In the genomic region with DNA sequence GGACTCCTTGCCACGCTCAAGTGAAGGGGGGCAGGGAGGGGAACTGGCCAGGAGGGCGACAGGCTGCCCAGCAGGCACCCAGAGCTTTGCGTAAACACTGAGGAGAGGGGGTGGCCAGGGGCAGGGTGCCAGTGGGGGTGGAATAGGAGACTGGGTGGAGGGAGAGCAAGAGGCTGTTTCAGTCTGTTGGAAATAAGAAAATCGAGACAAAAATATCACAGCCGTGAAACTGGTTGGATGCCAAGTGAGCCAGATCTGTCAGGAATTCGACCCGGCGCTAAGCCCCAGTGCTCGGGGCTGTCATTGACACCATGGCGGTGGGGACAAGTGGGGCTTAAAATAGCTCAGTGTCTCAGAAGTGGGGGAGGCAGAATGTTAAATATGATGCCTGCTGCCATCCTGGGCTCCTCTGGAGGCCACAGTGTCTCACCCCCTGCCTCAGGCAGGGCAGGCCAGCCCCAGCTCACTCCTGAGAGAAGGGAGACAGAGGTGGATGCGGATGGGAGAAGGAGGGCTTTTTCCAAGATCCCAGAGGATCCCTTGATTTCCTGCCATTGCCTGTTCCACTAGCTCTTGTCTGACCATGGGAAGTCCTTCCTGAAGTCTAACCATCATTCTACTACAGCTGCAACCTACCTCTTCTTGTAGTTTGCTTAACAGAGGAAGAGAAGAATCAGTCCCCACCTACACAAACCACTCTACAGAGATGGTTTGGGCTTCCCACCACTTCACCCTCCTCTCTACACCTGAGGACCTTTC, we compare ENCODE assay signal across 8 cellular contexts. TPM values are rescaled to one million over a fixed set of nuclear protein-coding genes. Genes with fewer than 3 reads are reported as not detected.
DNase-seq lines count a peak whose midpoint lies in the region; ATAC-seq and TF ChIP-seq lines count a peak whose summit lies in the region.
"Had no signal": no experiment of that assay in that cellular context is flagged by ENCODE, and none has a peak within 500 bp of the region (broad histone marks: within the 10 kb centered on the region; RNA-seq: fewer than 3 reads in every experiment).

No MANE protein-coding gene starts in this region.

- no peaks in the 10 kb centered on the region for H3K9me2 ChIP-seq in SK-N-SH

- H3K4me1 ChIP-seq in breast epithelium = peaks cover 10 to 16% of the 10 kb centered on the region in 2 donors
- peaks cover 22% of the 10 kb centered on the region for H3K4me1 ChIP-seq in right cardiac atrium (ENCODE audit: control insufficient read depth, insufficient read depth, low read length)
- peaks cover 24% of the 10 kb centered on the region for H3K4me1 ChIP-seq in upper lobe of right lung
- H3K4me1 ChIP-seq in SK-N-SH (ENCODE audit: control insufficient read depth in 1 of 2, insufficient read depth in 2 of 2, low read depth in 1 of 2, low read length in 1 of 2) = no peaks in the 10 kb centered on the region
- H3K4me1 ChIP-seq in smooth muscle cell (ENCODE audit: low read depth) = no peaks in the 10 kb centered on the region

- no peaks in the 10 kb centered on the region for H3K27me3 Mint-ChIP-seq in MCF 10A (ENCODE audit: insufficient read depth, unreplicated experiment)

- no peak overlapping the region for H3K4me3 Mint-ChIP-seq in MCF 10A (ENCODE audit: unreplicated experiment)
- H3K4me3 Mint-ChIP-seq: activated T-cell treated with anti-CD3 and anti-CD28 coated beads, Interleukin-2, amount 50 U/mL, for 72 hours had no signal

- H4K20me1 ChIP-seq in SK-N-SH (ENCODE audit: insufficient read depth) (no peaks in the 10 kb centered on the region), smooth muscle cell (ENCODE audit: low read depth) (no peaks in the 10 kb centered on the region)

- H3F3A ChIP-seq in SK-N-SH (replicated peaks; ENCODE audit: insufficient read depth) = no peaks in the 10 kb centered on the region
- H3F3A ChIP-seq in smooth muscle cell (ENCODE audit: low read depth) = no peaks in the 10 kb centered on the region

- intact Hi-C loops in breast epithelium (cut with DNase I; ENCODE audit: low total_unique reads) = no loop called here
- intact Hi-C loops in MCF 10A (cut with micrococcal nuclease) = no loop called here
- intact Hi-C loops in right cardiac atrium (cut with DNase I) = loop anchor here in 1 of 4 donors (10.0 kb wide), 1 partner anchor 53 kb away; a partner anchor contains a TSS
- intact Hi-C loops in upper lobe of right lung (cut with DNase I) = no loop called here

- no peak for DNase-seq in breast epithelium (ENCODE audit: low spot score in 2 of 2)
- no peak for DNase-seq in MCF 10A (ENCODE audit: unreplicated experiment)
- peak; percentile 73 to 92 (median 87) for DNase-seq in right cardiac atrium
- no peak for DNase-seq in upper lobe of right lung
- DNase-seq in SK-N-SH = no peak
- DNase-seq in smooth muscle cell (lab: John Stamatoyannopoulos, UW; ENCODE audit: unreplicated experiment) = no peak
- DNase-seq: activated T-cell treated with anti-CD3 and anti-CD28 coated beads, Interleukin-2, amount 50 U/mL, for 72 hours had no signal

- H3K79me2 ChIP-seq in SK-N-SH (ENCODE audit: insufficient read depth) = no peaks in the 10 kb centered on the region
- H3K79me2 ChIP-seq in smooth muscle cell (ENCODE audit: low read depth) = no peaks in the 10 kb centered on the region

- H3K27me3 ChIP-seq in breast epithelium = no peaks in the 10 kb centered on the region
- H3K27me3 ChIP-seq in right cardiac atrium (ENCODE audit: control insufficient read depth, insufficient read depth) = no peaks in the 10 kb centered on the region
- H3K27me3 ChIP-seq in upper lobe of right lung = no peaks in the 10 kb centered on the region
- no peaks in the 10 kb centered on the region for H3K27me3 ChIP-seq in SK-N-SH (ENCODE audit: insufficient read depth)
- H3K27me3 ChIP-seq in smooth muscle cell (ENCODE audit: low read depth) = no peaks in the 10 kb centered on the region

- CTCF ChIA-PET in MCF 10A (lab: Yijun Ruan, JAX) (interaction anchor here (0.6 to 1.0 kb wide), 3 partner anchors 14 to 472 kb away, joined by 3 to 4 read pairs (median 3); no protein-coding TSS in a partner anchor), SK-N-SH (lab: Yijun Ruan, JAX) (interaction anchor here (0.8 to 15.0 kb wide), 5 partner anchors 8 to 55 kb away, joined by 3 to 279 read pairs (median 6); a partner anchor contains a TSS)

- H3K9ac ChIP-seq in SK-N-SH = no peak overlapping the region
- no peak overlapping the region for H3K9ac ChIP-seq in smooth muscle cell (ENCODE audit: low read depth)

- no peak for TF ChIP-seq POLR2A in breast epithelium (IDR thresholded peaks at IDR 0.05)

- H3K36me3 ChIP-seq in breast epithelium (no peaks in the 10 kb centered on the region), upper lobe of right lung (peaks cover 9% of the 10 kb centered on the region), SK-N-SH (replicated peaks in 1 of 2; ENCODE audit: control insufficient read depth in 1 of 2, insufficient read depth in 2 of 2, low read length in 1 of 2) (no peaks in the 10 kb centered on the region), smooth muscle cell (ENCODE audit: low read depth) (no peaks in the 10 kb centered on the region)

- no peak overlapping the region for H3K4me2 ChIP-seq in SK-N-SH
- no peak overlapping the region for H3K4me2 ChIP-seq in smooth muscle cell
- H3K4me2 ChIP-seq: PC-9 had no signal

- no peak overlapping the region for H2AFZ ChIP-seq in SK-N-SH (ENCODE audit: low read depth)
- H2AFZ ChIP-seq in smooth muscle cell (ENCODE audit: low read depth) = no peak overlapping the region
- H2AFZ ChIP-seq: PC-9 had no signal

- ATAC-seq in right cardiac atrium (peak; percentile 62 to 65), upper lobe of right lung (peak; percentile 2)
- ATAC-seq: activated T-cell treated with anti-CD3 and anti-CD28 coated beads, Interleukin-2, amount 50 U/mL, for 72 hours had no signal

- H3K36me3 Mint-ChIP-seq in MCF 10A (ENCODE audit: insufficient read depth, unreplicated experiment) = no peaks in the 10 kb centered on the region

- POLR2A ChIA-PET in MCF 10A (lab: Yijun Ruan, JAX) = interaction anchor here (1.0 kb wide), 1 partner anchor 18 kb away, joined by 4 read pairs; no protein-coding TSS in a partner anchor
- POLR2A ChIA-PET in SK-N-SH (lab: Yijun Ruan, JAX) = no interaction called here

- TF ChIP-seq EP300 in SK-N-SH (IDR thresholded peaks at IDR 0.05; ENCODE audit: borderline replicate concordance in 1 of 2, low read depth in 1 of 2, low read length in 1 of 2) = no peak

- TF ChIP-seq CTCF in breast epithelium (IDR thresholded peaks at IDR 0.05) = no peak
- no peak for TF ChIP-seq CTCF in MCF 10A (IDR thresholded peaks at IDR 0.05; ENCODE audit: unreplicated experiment)
- no peak for TF ChIP-seq CTCF in upper lobe of right lung (IDR thresholded peaks at IDR 0.05)
- TF ChIP-seq CTCF in SK-N-SH (IDR thresholded peaks at IDR 0.05) = no peak
- TF ChIP-seq CTCF in smooth muscle cell (IDR thresholded peaks at IDR 0.05; ENCODE audit: borderline replicate concordance, insufficient read depth, poor library complexity, severe bottlenecking) = no peak

- H3K27ac ChIP-seq in breast epithelium (peak overlapping the region; percentile 87 to 91), right cardiac atrium (ENCODE audit: low read length) (peak overlapping the region; percentile 91), upper lobe of right lung (no peak overlapping the region), SK-N-SH (ENCODE audit: low read depth in 2 of 2, low read length in 1 of 2) (no peak overlapping the region), smooth muscle cell (ENCODE audit: low read depth) (no peak overlapping the region)
- H3K27ac ChIP-seq: PC-9 had no signal

- no TSS peak for BruUV-seq in MCF 10A (replicated peaks; lab: Mats Ljungman, UMichigan)

- TF ChIP-seq RAD21 in SK-N-SH (IDR thresholded peaks at IDR 0.05; ENCODE audit: low read length) = no peak

- 40% methylated on average over 11 of the region's 11 CpGs for WGBS in right cardiac atrium
- 88% methylated on average over 11 of the region's 11 CpGs for WGBS in SK-N-SH (ENCODE audit: low lambda C conversion rate)
- WGBS in smooth muscle cell (ENCODE audit: low lambda C conversion rate) = 55% methylated on average over 11 of the region's 11 CpGs

- H3K4me1 Mint-ChIP-seq in MCF 10A (ENCODE audit: insufficient read depth, unreplicated experiment) = peaks cover 4% of the 10 kb centered on the region

- H3K9me3 ChIP-seq in breast epithelium = no peaks in the 10 kb centered on the region
- H3K9me3 ChIP-seq in right cardiac atrium (ENCODE audit: control insufficient read depth, low read length) = no peaks in the 10 kb centered on the region
- no peaks in the 10 kb centered on the region for H3K9me3 ChIP-seq in upper lobe of right lung
- no peaks in the 10 kb centered on the region for H3K9me3 ChIP-seq in SK-N-SH
- no peaks in the 10 kb centered on the region for H3K9me3 ChIP-seq in smooth muscle cell (replicated peaks; ENCODE audit: low read depth)

- H3K4me3 ChIP-seq in breast epithelium (no peak overlapping the region), right cardiac atrium (ENCODE audit: low read length) (no peak overlapping the region), upper lobe of right lung (no peak overlapping the region), SK-N-SH (ENCODE audit: low read depth in 2 of 2, low read length in 1 of 2) (no peak overlapping the region), smooth muscle cell (no peak overlapping the region)
- H3K4me3 ChIP-seq: PC-9 had no signal

- H3K9me3 Mint-ChIP-seq in MCF 10A (ENCODE audit: unreplicated experiment) = no peaks in the 10 kb centered on the region
- H3K9me3 Mint-ChIP-seq: activated T-cell treated with anti-CD3 and anti-CD28 coated beads, Interleukin-2, amount 50 U/mL, for 72 hours had no signal

- H3K27ac Mint-ChIP-seq in MCF 10A (ENCODE audit: low read depth, unreplicated experiment) = no peak overlapping the region

RNA-seq across cellular contexts. Expression of a gene that starts 9.5 kb away (rescaled TPM):
- total RNA-seq in breast epithelium = 1 to 10 TPM; 1.6 to 9.5 (median 5.1) TPM
- total RNA-seq in MCF 10A (2022) = not detected in 2 replicates
- 10 to 100 TPM; 18.1 to 39.6 (median 21.3) TPM for total RNA-seq in right cardiac atrium
- polyA plus RNA-seq in right cardiac atrium = 32.7 TPM
- total RNA-seq in upper lobe of right lung = 4.3 TPM
- 0.05 and 0.07 TPM in 2 replicates for polyA plus RNA-seq in SK-N-SH (2012; rRNA removed)
- 0.03 and 0.07 TPM in 2 replicates for polyA plus RNA-seq in SK-N-SH (2012; cell fraction: cytosol; rRNA removed)
- polyA plus RNA-seq in SK-N-SH (2012; cell fraction: nucleus; rRNA removed) = 0.07 and 0.21 TPM in 2 replicates
- total RNA-seq in smooth muscle cell = not detected in 2 replicates
- polyA plus RNA-seq in smooth muscle cell = 0.23 and 1.3 TPM in 2 replicates

RNA-seq across cellular contexts. Expression of a gene that starts 10.1 kb away (rescaled TPM):
- total RNA-seq in breast epithelium (10 to 100 TPM; 11.7 to 23.7 (median 21.6) TPM), MCF 10A (2022) (10.0 and 13.2 TPM in 2 replicates), right cardiac atrium (10 to 100 TPM; 12.9 to 24.0 (median 15.2) TPM), upper lobe of right lung (24.5 TPM), smooth muscle cell (16.5 and 19.4 TPM in 2 replicates)
- polyA plus RNA-seq in right cardiac atrium (13.6 TPM), SK-N-SH (2012; rRNA removed) (20.9 and 25.8 TPM in 2 replicates), smooth muscle cell (19.1 and 26.4 TPM in 2 replicates)
- polyA plus RNA-seq in SK-N-SH (2012; cell fraction: cytosol; rRNA removed) = 8.3 and 12.5 TPM in 2 replicates
- polyA plus RNA-seq in SK-N-SH (2012; cell fraction: nucleus; rRNA removed) = 83.8 and 86.4 TPM in 2 replicates

RNA-seq across cellular contexts. Expression of a gene that starts 12.6 kb away (rescaled TPM):
- total RNA-seq in breast epithelium = under 1 TPM; 0.48 to 0.73 (median 0.66) TPM
- 0.37 and 0.71 TPM in 2 replicates for total RNA-seq in MCF 10A (2022)
- 1,000 to 10,000 TPM; 2,357 to 4,356 (median 2,957) TPM for total RNA-seq in right cardiac atrium
- polyA plus RNA-seq in right cardiac atrium = 4,928 TPM
- 5.3 TPM for total RNA-seq in upper lobe of right lung
- polyA plus RNA-seq in SK-N-SH (2012; rRNA removed) = 0.43 and 0.67 TPM in 2 replicates
- polyA plus RNA-seq in SK-N-SH (2012; cell fraction: cytosol; rRNA removed) = 0.08 and 0.13 TPM in 2 replicates
- 3.6 and 4.0 TPM in 2 replicates for polyA plus RNA-seq in SK-N-SH (2012; cell fraction: nucleus; rRNA removed)
- 1.1 TPM in 1 of 2 replicates, not detected in the other for total RNA-seq in smooth muscle cell
- polyA plus RNA-seq in smooth muscle cell = 0.41 and 0.69 TPM in 2 replicates

RNA-seq across cellular contexts. Expression of a gene that starts 22.1 kb away (rescaled TPM):
- total RNA-seq in breast epithelium (100 to 1,000 TPM in 1 of 3 donors, 10 to 100 TPM in 2; 13.1 to 118 (median 59.0) TPM), MCF 10A (2022) (33.3 and 33.7 TPM in 2 replicates), right cardiac atrium (100 to 1,000 TPM in 3 of 4 donors, 10 to 100 TPM in 1; 99.2 to 178 (median 114) TPM), upper lobe of right lung (97.5 TPM), smooth muscle cell (44.5 and 49.4 TPM in 2 replicates)
- polyA plus RNA-seq in right cardiac atrium (56.4 TPM), SK-N-SH (2012; rRNA removed) (1.9 and 2.6 TPM in 2 replicates), smooth muscle cell (53.6 and 56.1 TPM in 2 replicates)
- polyA plus RNA-seq in SK-N-SH (2012; cell fraction: cytosol; rRNA removed) = 1.0 and 1.2 TPM in 2 replicates
- polyA plus RNA-seq in SK-N-SH (2012; cell fraction: nucleus; rRNA removed) = 5.7 and 9.7 TPM in 2 replicates

RNA-seq across cellular contexts. Expression of a gene that starts 40.8 kb away (rescaled TPM):
- total RNA-seq in breast epithelium (10 to 100 TPM; 37.0 to 43.9 (median 42.0) TPM), MCF 10A (2022) (30.1 and 31.1 TPM in 2 replicates), right cardiac atrium (10 to 100 TPM; 19.2 to 26.2 (median 22.9) TPM), upper lobe of right lung (78.2 TPM), smooth muscle cell (33.7 and 37.5 TPM in 2 replicates)
- polyA plus RNA-seq in right cardiac atrium (22.7 TPM), SK-N-SH (2012; rRNA removed) (76.8 and 78.0 TPM in 2 replicates), smooth muscle cell (53.3 and 61.8 TPM in 2 replicates)
- polyA plus RNA-seq in SK-N-SH (2012; cell fraction: cytosol; rRNA removed) = 32.5 and 44.3 TPM in 2 replicates
- polyA plus RNA-seq in SK-N-SH (2012; cell fraction: nucleus; rRNA removed) = 330 and 615 TPM in 2 replicates

Comparison
In these comparisons a context has a peak if more than half of its experiments do, and no peak if none do; other contexts are left out.
1. DNase-seq: peak in right cardiac atrium (3 of 3); none in breast epithelium (0 of 2), MCF 10A (single experiment), upper lobe of right lung (single experiment), SK-N-SH (single experiment) and smooth muscle cell (single experiment).
2. H3K27ac ChIP-seq: peak in breast epithelium (2 of 2) and right cardiac atrium (single experiment); none in upper lobe of right lung (single experiment), SK-N-SH (0 of 2) and smooth muscle cell (single experiment).
3. RNA of a gene that starts 12.6 kb away (total RNA-seq): 2,357 to 4,356 TPM in right cardiac atrium; 5.3 TPM in upper lobe of right lung (single experiment), 0.48 to 0.73 TPM in breast epithelium, 0.37 to 0.71 TPM in MCF 10A and 1.1 TPM in smooth muscle cell; every median in the first group is over 100 times any median in the second.